In genomic region chr4:75653845-75654503, GRCh38 we compare ENCODE assay signal across 8 cellular contexts. TPM values are rescaled to one million over a fixed set of nuclear protein-coding genes. Genes with fewer than 3 reads are reported as not detected.
DNase-seq lines count a peak whose midpoint lies in the region; ATAC-seq and TF ChIP-seq lines count a peak whose summit lies in the region.

No MANE protein-coding gene starts in this region.

- H3K4me3 Mint-ChIP-seq in stimulated activated naive CD8-positive, alpha-beta T cell treated with anti-CD3 and anti-CD28 coated beads, Interleukin-15, Interleukin-2, amounts not matched to agents 100 ng/mL and 50 ng/mL, for 24 hours, result no peak overlapping the region
- H3K4me3 Mint-ChIP-seq in WTC11, result no peak overlapping the region

- H3K36me3 ChIP-seq in right atrium auricular region, result peaks cover 63% of the 10 kb centered on the region
- peaks cover 0 to 91% (median 34%) of the 10 kb centered on the region in 4 donors for H3K36me3 ChIP-seq in sigmoid colon

- TF ChIP-seq POLR2A in sigmoid colon (IDR thresholded peaks at IDR 0.05), result no peak

- intact Hi-C loops in sigmoid colon (cut with DNase I), result loop anchor here (10.0 kb wide), 1 partner anchor 151 kb away; no protein-coding TSS in a partner anchor

- no peak for ATAC-seq in stimulated activated naive CD8-positive, alpha-beta T cell treated with anti-CD3 and anti-CD28 coated beads, Interleukin-15, Interleukin-2, amounts not matched to agents 100 U/mL and 50 U/mL, for 24 hours
- ATAC-seq in WTC11 (peak; percentile 90), HG03342 (IDR thresholded peaks at IDR 0.05; ENCODE audit: unreplicated experiment) (no peak), HG03108 (IDR thresholded peaks at IDR 0.05; ENCODE audit: unreplicated experiment) (no peak)

- H3K36me3 Mint-ChIP-seq in stimulated activated naive CD8-positive, alpha-beta T cell treated with anti-CD3 and anti-CD28 coated beads, Interleukin-15, Interleukin-2, amounts not matched to agents 100 ng/mL and 50 ng/mL, for 24 hours (ENCODE audit: low read depth), result peaks cover 80% of the 10 kb centered on the region
- peaks cover 75% of the 10 kb centered on the region for H3K36me3 Mint-ChIP-seq in WTC11

- no peak overlapping the region for H3K4me3 ChIP-seq in right atrium auricular region
- no peak overlapping the region for H3K4me3 ChIP-seq in sigmoid colon

- POLR2A ChIA-PET in WTC11 (lab: Charles Lee), result interaction anchor here (2.3 kb wide), 1 partner anchor 70 kb away, joined by 11 read pairs; the partner anchor contains the start of gene USO1

- H3K27ac Mint-ChIP-seq in stimulated activated naive CD8-positive, alpha-beta T cell treated with anti-CD3 and anti-CD28 coated beads, Interleukin-15, Interleukin-2, amounts not matched to agents 100 ng/mL and 50 ng/mL, for 24 hours, result peak overlapping the region; percentile 81
- peak overlapping the region; percentile 92 for H3K27ac Mint-ChIP-seq in WTC11

- H3K4me1 Mint-ChIP-seq in stimulated activated naive CD8-positive, alpha-beta T cell treated with anti-CD3 and anti-CD28 coated beads, Interleukin-15, Interleukin-2, amounts not matched to agents 100 ng/mL and 50 ng/mL, for 24 hours (ENCODE audit: low read depth), result peaks cover 71% of the 10 kb centered on the region
- peaks cover 8% of the 10 kb centered on the region; the same call in 1 of the 2 replicates for H3K4me1 Mint-ChIP-seq in WTC11

- no peak for DNase-seq in stimulated activated naive CD8-positive, alpha-beta T cell treated with anti-CD3 and anti-CD28 coated beads, Interleukin-15, Interleukin-2, amounts not matched to agents 100 U/mL and 50 U/mL, for 24 hours
- DNase-seq in WTC11 (ENCODE audit: low spot score) (no peak), right atrium auricular region (ENCODE audit: low spot score) (no peak), putamen (ENCODE audit: low spot score) (no peak), sigmoid colon (no peak)

- H3K9me3 ChIP-seq in right atrium auricular region, result no peaks in the 10 kb centered on the region
- H3K9me3 ChIP-seq in sigmoid colon, result no peaks in the 10 kb centered on the region

- no peak for TF ChIP-seq CTCF in WTC11 (IDR thresholded peaks at IDR 0.05)
- peak; percentile 15 to 66 for TF ChIP-seq CTCF in right atrium auricular region (IDR thresholded peaks at IDR 0.05)
- TF ChIP-seq CTCF in sigmoid colon (IDR thresholded peaks at IDR 0.05), result peak in 1 of 4 experiments; percentile 31

- CTCF ChIA-PET in WTC11 (lab: Charles Lee), result interaction anchor here (0.7 to 3.9 kb wide), 4 partner anchors 19 to 70 kb away, joined by 3 to 20 read pairs (median 4); partner anchors contain the start of gene USO1

- H3K27me3 ChIP-seq in right atrium auricular region, result no peaks in the 10 kb centered on the region
- no peaks in the 10 kb centered on the region for H3K27me3 ChIP-seq in sigmoid colon

- TF ChIP-seq EP300 in sigmoid colon (IDR thresholded peaks at IDR 0.05), result no peak

- no peaks in the 10 kb centered on the region for H3K9me3 Mint-ChIP-seq in stimulated activated naive CD8-positive, alpha-beta T cell treated with anti-CD3 and anti-CD28 coated beads, Interleukin-15, Interleukin-2, amounts not matched to agents 100 ng/mL and 50 ng/mL, for 24 hours
- H3K9me3 Mint-ChIP-seq in WTC11, result no peaks in the 10 kb centered on the region

- H3K27ac ChIP-seq in right atrium auricular region (no peak overlapping the region), sigmoid colon (no peak overlapping the region)

- no peaks in the 10 kb centered on the region for H3K4me1 ChIP-seq in right atrium auricular region
- H3K4me1 ChIP-seq in sigmoid colon, result no peaks in the 10 kb centered on the region

- no peaks in the 10 kb centered on the region for H3K27me3 Mint-ChIP-seq in stimulated activated naive CD8-positive, alpha-beta T cell treated with anti-CD3 and anti-CD28 coated beads, Interleukin-15, Interleukin-2, amounts not matched to agents 100 ng/mL and 50 ng/mL, for 24 hours
- H3K27me3 Mint-ChIP-seq in WTC11 (ENCODE audit: low read depth), result no peaks in the 10 kb centered on the region

- 77 to 80% methylated on average over 2 of the region's 2 CpGs for WGBS in sigmoid colon, 2 donors

TF ChIP-seq in WTC11, 78 proteins besides CTCF, POLR2A, EP300 and RAD21:
- TF ChIP-seq IRF1 (CRISPR knock-in tag; IDR thresholded peaks at IDR 0.05), result no peak
- no peak for TF ChIP-seq NR3C1 (CRISPR knock-in tag; conservative IDR thresholded peaks at IDR 0.05; ENCODE audit: low read depth)
- no peak for TF ChIP-seq SMAD3 (CRISPR knock-in tag; IDR thresholded peaks at IDR 0.05; ENCODE audit: borderline replicate concordance)
- no peak for TF ChIP-seq ZNF423 (CRISPR knock-in tag; IDR thresholded peaks at IDR 0.05)
- TF ChIP-seq NFATC4 (CRISPR knock-in tag; IDR thresholded peaks at IDR 0.05), result no peak
- TF ChIP-seq GTF2I (CRISPR knock-in tag; conservative IDR thresholded peaks at IDR 0.05), result no peak
- no peak for TF ChIP-seq ZBTB21 (CRISPR knock-in tag; IDR thresholded peaks at IDR 0.05; ENCODE audit: borderline replicate concordance)

RNA-seq across cellular contexts. Expression of gene G3BP2, which starts 19.2 kb away (rescaled TPM):
- total RNA-seq in WTC11 (2021), result 279 to 294 TPM (median 284 TPM) in 3 replicates
- 10 to 100 TPM; 59.5 to 65.4 TPM for total RNA-seq in right atrium auricular region
- 100 to 1,000 TPM; 102 to 141 (median 119) TPM for total RNA-seq in sigmoid colon
- 10 to 100 TPM; 60.7 to 83.7 (median 61.7) TPM for polyA plus RNA-seq in sigmoid colon

RNA-seq across cellular contexts. Expression of gene CDKL2, which starts 23.6 kb away (rescaled TPM):
- 1.4 to 1.7 TPM (median 1.7 TPM) in 3 replicates for total RNA-seq in WTC11 (2021)
- total RNA-seq in right atrium auricular region, result 1 to 10 TPM in 1 of 2 donors, under 1 TPM in 1; 0.51 to 1.2 TPM
- total RNA-seq in sigmoid colon, result 10 to 100 TPM in 1 of 4 donors, 1 to 10 TPM in 3; 1.1 to 11.9 (median 3.7) TPM
- under 1 TPM in 1 of 3 donors, not detected in 2; 0.42 TPM for polyA plus RNA-seq in sigmoid colon
